ENCODE assay signal across 17 cellular contexts in genomic region chr5:37664551-37664950, GRCh38.
DNase-seq lines count a peak whose midpoint lies in the region; TF ChIP-seq lines count a peak whose summit lies in the region.
"Had no signal": no experiment of that assay in that cellular context is flagged by ENCODE, and none has a peak within 500 bp of the region (broad histone marks: within the 10 kb centered on the region; RNA-seq: fewer than 3 reads in every experiment).

No MANE protein-coding gene starts in this region.

- CTCF ChIA-PET in A673 (lab: Charles Lee), result no interaction called here

- TF ChIP-seq CTCF in A673 (conservative IDR thresholded peaks at IDR 0.05; ENCODE audit: low read depth, low read length), result no peak
- no peak for TF ChIP-seq CTCF in vagina (IDR thresholded peaks at IDR 0.05)
- TF ChIP-seq CTCF in right atrium auricular region (IDR thresholded peaks at IDR 0.05), result no peak

- DNase-seq in DMS 273 (lab: John Stamatoyannopoulos, UW; ENCODE audit: unreplicated experiment), result peak; percentile 54
- DNase-seq in DMS 273 treated with DMSO at 0.1 percent for 48 hours (lab: John Stamatoyannopoulos, UW), result no peak
- DNase-seq in A673 (ENCODE audit: low spot score), result no peak
- peak; percentile 27 to 65 for DNase-seq in NCI-H446 (lab: John Stamatoyannopoulos, UW)
- DNase-seq in cerebellar cortex (ENCODE audit: low spot score), result peak; percentile 60
- DNase-seq in vagina (ENCODE audit: extremely low spot score in 2 of 2), result no peak
- no peak for DNase-seq in right atrium auricular region (ENCODE audit: low spot score)
- no peak for DNase-seq in RKO (ENCODE audit: low spot score)
- DNase-seq: CD4-positive, alpha-beta memory T cell; DMS79; GF-D8; GM23248 had no signal

- H3K4me1 ChIP-seq in A673 (ENCODE audit: insufficient read depth, low read length, poor library complexity, severe bottlenecking), result peaks cover 56% of the 10 kb centered on the region
- H3K4me1 ChIP-seq in vagina, result no peaks in the 10 kb centered on the region
- H3K4me1 ChIP-seq in right atrium auricular region, result peaks cover 0 to 28% of the 10 kb centered on the region in 2 donors
- H3K4me1 ChIP-seq: HAP-1 had no signal

- H3K27ac ChIP-seq in A673 (ENCODE audit: low read depth, low read length, poor library complexity, severe bottlenecking) (peak overlapping the region; percentile 88), vagina (no peak overlapping the region), right atrium auricular region (no peak overlapping the region)
- H3K27ac ChIP-seq: 22Rv1, BLaER1, GM23248 had no signal

- H3K27me3 ChIP-seq in A673 (replicated peaks; ENCODE audit: insufficient read depth, low read depth, low read length, poor library complexity) (no peaks in the 10 kb centered on the region), vagina (no peaks in the 10 kb centered on the region), right atrium auricular region (no peaks in the 10 kb centered on the region)
- H3K27me3 ChIP-seq: BLaER1 had no signal

- H3K9me3 ChIP-seq in A673 (ENCODE audit: low read depth, low read length, poor library complexity, severe bottlenecking) (peaks cover 2% of the 10 kb centered on the region), vagina (no peaks in the 10 kb centered on the region), right atrium auricular region (no peaks in the 10 kb centered on the region)
- H3K9me3 ChIP-seq: BLaER1, HAP-1 had no signal

- intact Hi-C loops in A673 (cut with micrococcal nuclease; ENCODE audit: unreplicated experiment), result loop anchor here (10.0 kb wide), 3 partner anchors 60 to 530 kb away; no protein-coding TSS in a partner anchor
- intact Hi-C loops in vagina (cut with DNase I), result no loop called here

- POLR2A ChIA-PET in A673 (lab: Charles Lee; ENCODE audit: low non-redundant PET), result no interaction called here

- no peaks in the 10 kb centered on the region for H3K36me3 ChIP-seq in A673 (ENCODE audit: insufficient read depth, low read length, poor library complexity, severe bottlenecking)
- no peaks in the 10 kb centered on the region for H3K36me3 ChIP-seq in vagina
- no peaks in the 10 kb centered on the region for H3K36me3 ChIP-seq in right atrium auricular region
- H3K36me3 ChIP-seq: BLaER1, HAP-1 had no signal

- TF ChIP-seq POLR2A in vagina (IDR thresholded peaks at IDR 0.05), result no peak

- BruUV-seq in A673 (replicated peaks; lab: Mats Ljungman, UMichigan), result no TSS peak

- no peak overlapping the region for H3K4me3 ChIP-seq in A673 (ENCODE audit: low read depth, low read length, poor library complexity, severe bottlenecking)
- H3K4me3 ChIP-seq in vagina, result no peak overlapping the region
- H3K4me3 ChIP-seq in right atrium auricular region, result no peak overlapping the region
- H3K4me3 ChIP-seq: A549, BLaER1, GM12878, GM23248, HAP-1 had no signal

Comparison
In these comparisons a context has a peak if more than half of its experiments do, and no peak if none do; other contexts are left out.
1. DNase-seq: peak in DMS 273 (single experiment), NCI-H446 (2 of 2) and cerebellar cortex (single experiment); none in DMS 273 treated with DMSO at 0.1 percent for 48 hours (single experiment), A673 (single experiment), vagina (0 of 2), right atrium auricular region (single experiment) and RKO (single experiment).